Comparison of ENCODE assay signal across 1 cellular context in genomic region chr1:226110249-226111108, GRCh38.
TF ChIP-seq lines count a peak whose summit lies in the region.

No MANE protein-coding gene starts in this region.

TF ChIP-seq in H1, 55 proteins besides CTCF, POLR2A, EP300 and RAD21:
- TF ChIP-seq KDM4A (IDR thresholded peaks at IDR 0.05; ENCODE audit: low read depth, low read length, severe bottlenecking) (peak; percentile 31), EGR1 (IDR thresholded peaks at IDR 0.05; ENCODE audit: borderline replicate concordance, low read depth, low read length) (no peak; the same call in 1 of the 2 replicates), RXRA (IDR thresholded peaks at IDR 0.05; ENCODE audit: insufficient read depth, low read depth, low read length) (no peak), GABPA (IDR thresholded peaks at IDR 0.05; ENCODE audit: borderline replicate concordance, insufficient read depth, low read length) (0 out of 2 replicates have a peak, but pooled peaks have one; percentile 1), RBBP5 (IDR thresholded peaks at IDR 0.05; ENCODE audit: borderline replicate concordance, low read depth, low read length) (peak; percentile 57; the same call in 1 of the 2 replicates), EZH2 (IDR thresholded peaks at IDR 0.05; ENCODE audit: low read depth, low read length, severe bottlenecking) (no peak), MAX (IDR thresholded peaks at IDR 0.05) (0 out of 2 replicates have a peak, but pooled peaks have one; percentile 2), ATF3 (IDR thresholded peaks at IDR 0.05; ENCODE audit: insufficient read depth, low read depth, low read length) (no peak), TBP (IDR thresholded peaks at IDR 0.05; ENCODE audit: low read depth, low read length) (0 out of 2 replicates have a peak, but pooled peaks have one; percentile 8), SUZ12 (IDR thresholded peaks at IDR 0.05; ENCODE audit: low read length) (no peak), SIN3A (conservative IDR thresholded peaks at IDR 0.05 in 1 of 2, IDR thresholded peaks at IDR 0.05 in 1 of 2; ENCODE audit: low read depth in 1 of 2, low read length in 2 of 2) (no peak), CTBP2 (IDR thresholded peaks at IDR 0.05; ENCODE audit: borderline replicate concordance, insufficient read depth, insufficient read length, low read length) (no peak)
- TF ChIP-seq, protein P1, sequence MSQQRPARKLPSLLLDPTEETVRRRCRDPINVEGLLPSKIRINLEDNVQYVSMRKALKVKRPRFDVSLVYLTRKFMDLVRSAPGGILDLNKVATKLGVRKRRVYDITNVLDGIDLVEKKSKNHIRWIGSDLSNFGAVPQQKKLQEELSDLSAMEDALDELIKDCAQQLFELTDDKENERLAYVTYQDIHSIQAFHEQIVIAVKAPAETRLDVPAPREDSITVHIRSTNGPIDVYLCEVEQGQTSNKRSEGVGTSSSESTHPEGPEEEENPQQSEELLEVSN (IDR thresholded peaks at IDR 0.05) = no peak; the same call in 1 of the 2 replicates
